In the genomic region with DNA sequence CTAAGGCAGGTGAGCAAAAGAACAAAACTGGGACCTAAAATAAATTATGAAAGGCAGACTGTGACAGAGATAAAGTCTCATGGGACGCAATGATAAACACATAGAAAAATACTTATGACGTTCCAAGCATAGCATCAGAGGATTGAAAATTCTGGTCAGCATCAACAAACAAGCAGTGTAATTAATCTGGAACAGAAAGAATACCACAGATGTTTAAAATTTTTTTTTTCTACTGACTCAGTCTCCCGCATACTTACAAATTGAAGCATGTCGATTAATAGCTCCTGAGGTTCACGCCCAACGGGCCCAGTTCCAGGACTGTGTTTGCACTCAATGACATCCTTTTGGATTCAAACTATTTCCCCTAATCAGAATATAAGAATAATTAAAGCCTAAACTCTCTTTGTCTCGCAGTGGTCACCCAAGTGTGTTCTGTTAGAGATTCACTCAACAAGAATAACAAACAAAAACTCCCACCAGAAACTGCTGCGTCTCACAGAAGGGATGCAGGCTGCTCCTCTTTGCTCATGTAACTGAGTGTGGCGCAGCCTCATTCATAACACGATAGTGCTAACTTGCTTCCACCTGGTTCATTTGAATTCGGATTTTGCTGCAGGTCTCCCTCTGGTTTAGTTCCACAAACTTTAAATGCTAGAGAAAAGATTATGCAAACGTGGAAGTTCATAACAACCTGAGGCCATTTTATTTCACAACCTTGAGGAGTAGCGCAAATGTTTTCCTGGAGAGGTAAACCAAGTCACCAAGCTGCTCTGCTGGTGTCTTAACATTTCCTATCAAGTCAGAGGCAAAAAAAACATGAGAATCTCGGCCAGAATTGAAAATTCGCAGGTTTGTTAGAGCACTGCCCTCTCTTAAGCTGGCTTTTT, we compare ENCODE assay signal across 1 cellular context.
TF ChIP-seq lines count a peak whose summit lies in the region.

No MANE protein-coding gene starts in this region.

TF ChIP-seq in GM23338, 12 proteins besides CTCF, POLR2A, EP300 and RAD21 (continued from another document):
- TF ChIP-seq, protein P1, sequence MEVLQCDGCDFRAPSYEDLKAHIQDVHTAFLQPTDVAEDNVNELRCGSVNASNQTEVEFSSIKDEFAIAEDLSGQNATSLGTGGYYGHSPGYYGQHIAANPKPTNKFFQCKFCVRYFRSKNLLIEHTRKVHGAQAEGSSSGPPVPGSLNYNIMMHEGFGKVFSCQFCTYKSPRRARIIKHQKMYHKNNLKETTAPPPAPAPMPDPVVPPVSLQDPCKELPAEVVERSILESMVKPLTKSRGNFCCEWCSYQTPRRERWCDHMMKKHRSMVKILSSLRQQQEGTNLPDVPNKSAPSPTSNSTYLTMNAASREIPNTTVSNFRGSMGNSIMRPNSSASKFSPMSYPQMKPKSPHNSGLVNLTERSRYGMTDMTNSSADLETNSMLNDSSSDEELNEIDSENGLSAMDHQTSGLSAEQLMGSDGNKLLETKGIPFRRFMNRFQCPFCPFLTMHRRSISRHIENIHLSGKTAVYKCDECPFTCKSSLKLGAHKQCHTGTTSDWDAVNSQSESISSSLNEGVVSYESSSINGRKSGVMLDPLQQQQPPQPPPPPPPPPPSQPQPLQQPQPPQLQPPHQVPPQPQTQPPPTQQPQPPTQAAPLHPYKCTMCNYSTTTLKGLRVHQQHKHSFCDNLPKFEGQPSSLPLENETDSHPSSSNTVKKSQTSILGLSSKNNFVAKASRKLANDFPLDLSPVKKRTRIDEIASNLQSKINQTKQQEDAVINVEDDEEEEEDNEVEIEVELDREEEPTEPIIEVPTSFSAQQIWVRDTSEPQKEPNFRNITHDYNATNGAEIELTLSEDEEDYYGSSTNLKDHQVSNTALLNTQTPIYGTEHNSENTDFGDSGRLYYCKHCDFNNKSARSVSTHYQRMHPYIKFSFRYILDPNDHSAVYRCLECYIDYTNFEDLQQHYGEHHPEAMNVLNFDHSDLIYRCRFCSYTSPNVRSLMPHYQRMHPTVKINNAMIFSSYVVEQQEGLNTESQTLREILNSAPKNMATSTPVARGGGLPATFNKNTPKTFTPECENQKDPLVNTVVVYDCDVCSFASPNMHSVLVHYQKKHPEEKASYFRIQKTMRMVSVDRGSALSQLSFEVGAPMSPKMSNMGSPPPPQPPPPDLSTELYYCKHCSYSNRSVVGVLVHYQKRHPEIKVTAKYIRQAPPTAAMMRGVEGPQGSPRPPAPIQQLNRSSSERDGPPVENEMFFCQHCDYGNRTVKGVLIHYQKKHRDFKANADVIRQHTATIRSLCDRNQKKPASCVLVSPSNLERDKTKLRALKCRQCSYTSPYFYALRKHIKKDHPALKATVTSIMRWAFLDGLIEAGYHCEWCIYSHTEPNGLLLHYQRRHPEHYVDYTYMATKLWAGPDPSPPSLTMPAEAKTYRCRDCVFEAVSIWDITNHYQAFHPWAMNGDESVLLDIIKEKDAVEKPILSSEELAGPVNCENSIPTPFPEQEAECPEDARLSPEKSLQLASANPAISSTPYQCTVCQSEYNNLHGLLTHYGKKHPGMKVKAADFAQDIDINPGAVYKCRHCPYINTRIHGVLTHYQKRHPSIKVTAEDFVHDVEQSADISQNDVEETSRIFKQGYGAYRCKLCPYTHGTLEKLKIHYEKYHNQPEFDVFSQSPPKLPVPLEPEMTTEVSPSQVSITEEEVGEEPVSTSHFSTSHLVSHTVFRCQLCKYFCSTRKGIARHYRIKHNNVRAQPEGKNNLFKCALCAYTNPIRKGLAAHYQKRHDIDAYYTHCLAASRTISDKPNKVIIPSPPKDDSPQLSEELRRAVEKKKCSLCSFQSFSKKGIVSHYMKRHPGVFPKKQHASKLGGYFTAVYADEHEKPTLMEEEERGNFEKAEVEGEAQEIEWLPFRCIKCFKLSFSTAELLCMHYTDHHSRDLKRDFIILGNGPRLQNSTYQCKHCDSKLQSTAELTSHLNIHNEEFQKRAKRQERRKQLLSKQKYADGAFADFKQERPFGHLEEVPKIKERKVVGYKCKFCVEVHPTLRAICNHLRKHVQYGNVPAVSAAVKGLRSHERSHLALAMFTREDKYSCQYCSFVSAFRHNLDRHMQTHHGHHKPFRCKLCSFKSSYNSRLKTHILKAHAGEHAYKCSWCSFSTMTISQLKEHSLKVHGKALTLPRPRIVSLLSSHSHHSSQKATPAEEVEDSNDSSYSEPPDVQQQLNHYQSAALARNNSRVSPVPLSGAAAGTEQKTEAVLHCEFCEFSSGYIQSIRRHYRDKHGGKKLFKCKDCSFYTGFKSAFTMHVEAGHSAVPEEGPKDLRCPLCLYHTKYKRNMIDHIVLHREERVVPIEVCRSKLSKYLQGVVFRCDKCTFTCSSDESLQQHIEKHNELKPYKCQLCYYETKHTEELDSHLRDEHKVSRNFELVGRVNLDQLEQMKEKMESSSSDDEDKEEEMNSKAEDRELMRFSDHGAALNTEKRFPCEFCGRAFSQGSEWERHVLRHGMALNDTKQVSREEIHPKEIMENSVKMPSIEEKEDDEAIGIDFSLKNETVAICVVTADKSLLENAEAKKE (CRISPR knock-in tag; IDR thresholded peaks at IDR 0.05), result no peak
- TF ChIP-seq, protein P2, sequence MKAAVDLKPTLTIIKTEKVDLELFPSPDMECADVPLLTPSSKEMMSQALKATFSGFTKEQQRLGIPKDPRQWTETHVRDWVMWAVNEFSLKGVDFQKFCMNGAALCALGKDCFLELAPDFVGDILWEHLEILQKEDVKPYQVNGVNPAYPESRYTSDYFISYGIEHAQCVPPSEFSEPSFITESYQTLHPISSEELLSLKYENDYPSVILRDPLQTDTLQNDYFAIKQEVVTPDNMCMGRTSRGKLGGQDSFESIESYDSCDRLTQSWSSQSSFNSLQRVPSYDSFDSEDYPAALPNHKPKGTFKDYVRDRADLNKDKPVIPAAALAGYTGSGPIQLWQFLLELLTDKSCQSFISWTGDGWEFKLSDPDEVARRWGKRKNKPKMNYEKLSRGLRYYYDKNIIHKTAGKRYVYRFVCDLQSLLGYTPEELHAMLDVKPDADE (IDR thresholded peaks at IDR 0.05), result no peak
- TF ChIP-seq EZH2phosphoT487 (IDR thresholded peaks at IDR 0.05; ENCODE audit: unreplicated experiment), result no peak
- TF ChIP-seq STAT1 (IDR thresholded peaks at IDR 0.05; ENCODE audit: unreplicated experiment), result no peak
- TF ChIP-seq EZH2 (IDR thresholded peaks at IDR 0.05; ENCODE audit: low read depth, unreplicated experiment), result no peak
